ENCODE assay signal across 8 cellular contexts in genomic region chr17:59754547-59754946, GRCh38. TPM values are rescaled to one million over a fixed set of nuclear protein-coding genes. Genes with fewer than 3 reads are reported as not detected.
DNase-seq lines count a peak whose midpoint lies in the region; ATAC-seq and TF ChIP-seq lines count a peak whose summit lies in the region.

No MANE protein-coding gene starts in this region.

- no peak for TF ChIP-seq POLR2A in thyroid gland (IDR thresholded peaks at IDR 0.05)

- no peak overlapping the region for H3K4me3 ChIP-seq in thyroid gland (replicated peaks in 1 of 3)

- POLR2A ChIA-PET in activated CD8-positive, alpha-beta T cell treated with anti-CD3 and anti-CD28 coated beads for 36 hours (lab: Charles Lee), result interaction anchor here (0.5 to 8.9 kb wide), 13 partner anchors 9 to 139 kb away, joined by 3 to 443 read pairs (median 7); partner anchors contain the start of genes PTRH2, RPS6KB1 and VMP1

- H3K27me3 ChIP-seq in thyroid gland, result no peaks in the 10 kb centered on the region

- DNase-seq in natural killer cell treated with Interleukin-12 subunit alpha and Interleukin-12 subunit beta and Interleukin-15 and Interleukin-18, amount 100 ng/mL, for 72 hours (ENCODE audit: low spot score), result no peak
- no peak for DNase-seq in natural killer cell
- DNase-seq in activated CD8-positive, alpha-beta T cell treated with anti-CD3 and anti-CD28 coated beads for 36 hours, result peak; percentile 31
- DNase-seq in hepatic stellate cell (ENCODE audit: low spot score), result peak; percentile 53
- DNase-seq in thyroid gland, result no peak
- no peak for DNase-seq in NCI-H510A treated with DMSO at 0.1 percent for 48 hours (lab: John Stamatoyannopoulos, UW)
- DNase-seq in GF-D8 (lab: John Stamatoyannopoulos, UW), result no peak

- H3K36me3 Mint-ChIP-seq in natural killer cell treated with Interleukin-12 subunit alpha and Interleukin-12 subunit beta and Interleukin-15 and Interleukin-18, amount 100 ng/mL, for 72 hours, result peaks cover 13% of the 10 kb centered on the region
- H3K36me3 Mint-ChIP-seq in natural killer cell, result peaks cover 5% of the 10 kb centered on the region
- peaks cover 38% of the 10 kb centered on the region for H3K36me3 Mint-ChIP-seq in activated CD8-positive, alpha-beta T cell treated with anti-CD3 and anti-CD28 coated beads for 36 hours (ENCODE audit: low read depth)

- intact Hi-C loops in natural killer cell (cut with micrococcal nuclease) (loop anchor here (5.0 kb wide), 2 partner anchors 83 to 283 kb away; no protein-coding TSS in a partner anchor), thyroid gland (cut with DNase I) (no loop called here)
- intact Hi-C loops in activated CD8-positive, alpha-beta T cell treated with anti-CD3 and anti-CD28 coated beads for 36 hours (cut with micrococcal nuclease), result loop anchor here (5.0 kb wide), 1 partner anchor 93 kb away; no protein-coding TSS in a partner anchor

- peak overlapping the region; percentile 77 for H3K4me3 Mint-ChIP-seq in natural killer cell treated with Interleukin-12 subunit alpha and Interleukin-12 subunit beta and Interleukin-15 and Interleukin-18, amount 100 ng/mL, for 72 hours
- H3K4me3 Mint-ChIP-seq in natural killer cell, result no peak overlapping the region
- peak overlapping the region; percentile 50 for H3K4me3 Mint-ChIP-seq in activated CD8-positive, alpha-beta T cell treated with anti-CD3 and anti-CD28 coated beads for 36 hours

- H3K27ac Mint-ChIP-seq in natural killer cell treated with Interleukin-12 subunit alpha and Interleukin-12 subunit beta and Interleukin-15 and Interleukin-18, amount 100 ng/mL, for 72 hours, result peak overlapping the region; percentile 98
- H3K27ac Mint-ChIP-seq in natural killer cell, result peak overlapping the region in 1 of 2 donors; percentile 68
- peak overlapping the region; percentile 84 for H3K27ac Mint-ChIP-seq in activated CD8-positive, alpha-beta T cell treated with anti-CD3 and anti-CD28 coated beads for 36 hours

- TF ChIP-seq CTCF in natural killer cell (IDR thresholded peaks at IDR 0.05) (no peak), thyroid gland (IDR thresholded peaks at IDR 0.05) (no peak)
- no peak for TF ChIP-seq CTCF in activated CD8-positive, alpha-beta T cell treated with anti-CD3 and anti-CD28 coated beads for 36 hours (IDR thresholded peaks at IDR 0.05)

- peak; percentile 76 to 77 for ATAC-seq in natural killer cell treated with Interleukin-12 subunit alpha and Interleukin-12 subunit beta and Interleukin-15 and Interleukin-18, amount 100 ng/mL, for 72 hours
- no peak for ATAC-seq in natural killer cell
- ATAC-seq in activated CD8-positive, alpha-beta T cell treated with anti-CD3 and anti-CD28 coated beads for 36 hours, result peak; percentile 68
- no peak for ATAC-seq in GM18870 (IDR thresholded peaks at IDR 0.05; ENCODE audit: unreplicated experiment)

- no peaks in the 10 kb centered on the region for H3K9me3 ChIP-seq in thyroid gland

- H3K4me1 ChIP-seq in thyroid gland, result peaks cover 9 to 19% of the 10 kb centered on the region in 2 donors

- peak overlapping the region in 2 of 3 donors; percentile 28 to 78 for H3K27ac ChIP-seq in thyroid gland

- CTCF ChIA-PET in activated CD8-positive, alpha-beta T cell treated with anti-CD3 and anti-CD28 coated beads for 36 hours (lab: Charles Lee), result interaction anchor here (0.8 to 5.6 kb wide), 20 partner anchors 7 to 282 kb away, joined by 3 to 108 read pairs (median 10); partner anchors contain the start of genes PTRH2, RPS6KB1 and TUBD1

- H3K36me3 ChIP-seq in thyroid gland, result no peaks in the 10 kb centered on the region

- no peaks in the 10 kb centered on the region for H3K27me3 Mint-ChIP-seq in natural killer cell treated with Interleukin-12 subunit alpha and Interleukin-12 subunit beta and Interleukin-15 and Interleukin-18, amount 100 ng/mL, for 72 hours
- no peaks in the 10 kb centered on the region for H3K27me3 Mint-ChIP-seq in natural killer cell (ENCODE audit: low read depth in 2 of 2)
- no peaks in the 10 kb centered on the region for H3K27me3 Mint-ChIP-seq in activated CD8-positive, alpha-beta T cell treated with anti-CD3 and anti-CD28 coated beads for 36 hours

- peaks cover 42 to 57% of the 10 kb centered on the region in 2 donors for H3K4me1 Mint-ChIP-seq in natural killer cell treated with Interleukin-12 subunit alpha and Interleukin-12 subunit beta and Interleukin-15 and Interleukin-18, amount 100 ng/mL, for 72 hours (ENCODE audit: low read depth in 2 of 2)
- peaks cover 0 to 9% of the 10 kb centered on the region in 2 donors for H3K4me1 Mint-ChIP-seq in natural killer cell
- H3K4me1 Mint-ChIP-seq in activated CD8-positive, alpha-beta T cell treated with anti-CD3 and anti-CD28 coated beads for 36 hours (ENCODE audit: low read depth), result peaks cover 65% of the 10 kb centered on the region

- H3K9me3 Mint-ChIP-seq in natural killer cell treated with Interleukin-12 subunit alpha and Interleukin-12 subunit beta and Interleukin-15 and Interleukin-18, amount 100 ng/mL, for 72 hours, result no peaks in the 10 kb centered on the region
- peaks cover 0 to under 1% of the 10 kb centered on the region in 2 donors for H3K9me3 Mint-ChIP-seq in natural killer cell
- peaks cover 3% of the 10 kb centered on the region for H3K9me3 Mint-ChIP-seq in activated CD8-positive, alpha-beta T cell treated with anti-CD3 and anti-CD28 coated beads for 36 hours

RNA-seq across cellular contexts. Expression of gene VMP1, which starts 47.1 kb away (rescaled TPM):
- total RNA-seq in natural killer cell treated with Interleukin-12 subunit alpha and Interleukin-12 subunit beta and Interleukin-15 and Interleukin-18, amount 100 ng/mL, for 72 hours, result 100 to 1,000 TPM; 225 to 292 TPM
- total RNA-seq in natural killer cell (100 to 1,000 TPM; 136 to 175 (median 162) TPM), thyroid gland (100 to 1,000 TPM in 3 of 4 donors, 10 to 100 TPM in 1; 98.5 to 168 (median 125) TPM)
- total RNA-seq in activated CD8-positive, alpha-beta T cell treated with anti-CD3 and anti-CD28 coated beads for 36 hours, result 100 to 1,000 TPM; 239 to 248 TPM

RNA-seq across cellular contexts. Expression of gene PTRH2, which starts 47.3 kb away (rescaled TPM):
- total RNA-seq in natural killer cell treated with Interleukin-12 subunit alpha and Interleukin-12 subunit beta and Interleukin-15 and Interleukin-18, amount 100 ng/mL, for 72 hours, result 10 to 100 TPM; 25.8 to 48.8 TPM
- total RNA-seq in natural killer cell (10 to 100 TPM in 1 of 3 donors, 1 to 10 TPM in 2; 5.9 to 10.5 (median 6.6) TPM), thyroid gland (10 to 100 TPM in 3 of 4 donors, 1 to 10 TPM in 1; 9.6 to 27.4 (median 21.7) TPM)
- 10 to 100 TPM; 34.2 to 37.4 TPM for total RNA-seq in activated CD8-positive, alpha-beta T cell treated with anti-CD3 and anti-CD28 coated beads for 36 hours

Comparison
In these comparisons a context has a peak if more than half of its experiments do, and no peak if none do; other contexts are left out.
1. ATAC-seq: peak in natural killer cell treated with Interleukin-12 subunit alpha and Interleukin-12 subunit beta and Interleukin-15 and Interleukin-18, amount 100 ng/mL, for 72 hours (2 of 2) and activated CD8-positive, alpha-beta T cell treated with anti-CD3 and anti-CD28 coated beads for 36 hours (single experiment); none in natural killer cell (0 of 3) and GM18870 (single experiment).
2. DNase-seq: peak in activated CD8-positive, alpha-beta T cell treated with anti-CD3 and anti-CD28 coated beads for 36 hours (single experiment) and hepatic stellate cell (single experiment); none in natural killer cell treated with Interleukin-12 subunit alpha and Interleukin-12 subunit beta and Interleukin-15 and Interleukin-18, amount 100 ng/mL, for 72 hours (single experiment), natural killer cell (single experiment), thyroid gland (0 of 2), NCI-H510A treated with DMSO at 0.1 percent for 48 hours (single experiment) and GF-D8 (single experiment).